8 cellular contexts compared by ENCODE assay signal in genomic region chr3:127823590-127823857, GRCh38. TPM values are rescaled to one million over a fixed set of nuclear protein-coding genes. Genes with fewer than 3 reads are reported as not detected.
DNase-seq lines count a peak whose midpoint lies in the region; ATAC-seq and TF ChIP-seq lines count a peak whose summit lies in the region.

No MANE protein-coding gene starts in this region.

- H3K27me3 ChIP-seq in BJ (ENCODE audit: control insufficient read depth, insufficient read depth, low read length), result no peaks in the 10 kb centered on the region
- no peaks in the 10 kb centered on the region for H3K27me3 ChIP-seq in Karpas-422 (ENCODE audit: low read length)
- no peaks in the 10 kb centered on the region for H3K27me3 ChIP-seq in duodenal mucosa (ENCODE audit: control insufficient read depth in 1 of 2, insufficient read depth in 2 of 2, low read length in 2 of 2)
- H3K27me3 ChIP-seq in neutrophil, result no peaks in the 10 kb centered on the region

- H3K36me3 ChIP-seq in BJ (ENCODE audit: control insufficient read depth, insufficient read depth, low read length) (no peaks in the 10 kb centered on the region), Karpas-422 (ENCODE audit: insufficient read depth, low read length) (peaks cover 3% of the 10 kb centered on the region; the same call in 1 of the 2 replicates), duodenal mucosa (ENCODE audit: control insufficient read depth in 1 of 2, insufficient read depth in 2 of 2, low read length in 2 of 2) (no peaks in the 10 kb centered on the region), neutrophil (no peaks in the 10 kb centered on the region)

- H3K4me3 ChIP-seq in BJ (ENCODE audit: low read depth, low read length) (peak overlapping the region; percentile 92), Karpas-422 (ENCODE audit: low read length) (peak overlapping the region; percentile 36; the same call in 1 of the 2 replicates), duodenal mucosa (ENCODE audit: low read depth in 1 of 2, low read length in 2 of 2) (peak overlapping the region; percentile 45 to 81), neutrophil (ENCODE audit: low read depth in 1 of 2, low read length in 1 of 2) (peak overlapping the region; percentile 83 to 86)

- H3K9me3 ChIP-seq in Karpas-422 (ENCODE audit: low read length) (peaks cover 12% of the 10 kb centered on the region; the same call in 1 of the 2 replicates), duodenal mucosa (ENCODE audit: control insufficient read depth in 1 of 2, low read length in 2 of 2) (peaks cover 0 to 2% of the 10 kb centered on the region in 2 donors), neutrophil (peaks cover 8% of the 10 kb centered on the region)

- POLR2A ChIA-PET in BJ (lab: Charles Lee), result no interaction called here
- POLR2A ChIA-PET in HEK293T (lab: Yijun Ruan, JAX), result no interaction called here

- H3K9me2 ChIP-seq in Karpas-422 (replicated peaks; ENCODE audit: insufficient read depth, low read length), result no peaks in the 10 kb centered on the region

- ATAC-seq in HG03095 (IDR thresholded peaks at IDR 0.05; ENCODE audit: unreplicated experiment) (no peak), GM18907 (IDR thresholded peaks at IDR 0.05; ENCODE audit: unreplicated experiment) (no peak)

- no peaks in the 10 kb centered on the region for H4K20me1 ChIP-seq in Karpas-422 (ENCODE audit: insufficient read depth, low read depth, low read length)

- H3K27ac ChIP-seq in Karpas-422 (ENCODE audit: low read length), result no peak overlapping the region
- no peak overlapping the region for H3K27ac ChIP-seq in duodenal mucosa (ENCODE audit: low read depth, low read length)
- H3K27ac ChIP-seq in neutrophil, result no peak overlapping the region

- no peak overlapping the region for H2AFZ ChIP-seq in Karpas-422 (ENCODE audit: low read length)

- H3K4me1 ChIP-seq in Karpas-422 (ENCODE audit: low read length), result peaks cover 49% of the 10 kb centered on the region
- peaks cover 35 to 42% of the 10 kb centered on the region in 2 donors for H3K4me1 ChIP-seq in duodenal mucosa (ENCODE audit: control insufficient read depth in 1 of 2, insufficient read depth in 2 of 2, low read length in 2 of 2)
- H3K4me1 ChIP-seq in neutrophil (ENCODE audit: control insufficient read depth in 1 of 2, insufficient read depth in 1 of 2, low read depth in 1 of 2, low read length in 1 of 2), result peaks cover 47 to 49% of the 10 kb centered on the region in 2 experiments

- no peaks in the 10 kb centered on the region; the same call in 1 of the 2 replicates for H3K79me2 ChIP-seq in Karpas-422 (ENCODE audit: low read length)

- TF ChIP-seq CTCF in BJ (IDR thresholded peaks at IDR 0.05; ENCODE audit: insufficient read depth, low read depth, low read length) (no peak), neutrophil (IDR thresholded peaks at IDR 0.05) (no peak)

- H3K9ac ChIP-seq in Karpas-422 (ENCODE audit: low read length), result peak overlapping the region; percentile 47; the same call in 1 of the 2 replicates
- H3K9ac ChIP-seq in duodenal mucosa (ENCODE audit: low read depth in 1 of 2, low read length in 2 of 2), result peak overlapping the region; percentile 22 to 76

- DNase-seq in BJ (ENCODE audit: low read depth) (no peak), Karpas-422 (no peak), KG1 (lab: John Stamatoyannopoulos, UW) (no peak), HEK293T (ENCODE audit: extremely low spot score) (no peak)

- CTCF ChIA-PET in BJ (lab: Yijun Ruan, JAX) (interaction anchor here (0.6 to 4.9 kb wide), 9 partner anchors 16 to 232 kb away, joined by 3 to 42 read pairs (median 3); no protein-coding TSS in a partner anchor), HEK293T (lab: Yijun Ruan, JAX) (no interaction called here)

- H3K4me2 ChIP-seq in Karpas-422 (ENCODE audit: low read depth, low read length, poor library complexity, severe bottlenecking), result peak overlapping the region; percentile 24

TF ChIP-seq in HEK293T, 16 proteins besides CTCF, POLR2A, EP300 and RAD21:
- TF ChIP-seq FOXK2 (IDR thresholded peaks at IDR 0.05) (no peak), LEF1 (IDR thresholded peaks at IDR 0.05; ENCODE audit: borderline replicate concordance) (no peak), SUZ12 (IDR thresholded peaks at IDR 0.05) (no peak), TARDBP (IDR thresholded peaks at IDR 0.05) (no peak), HDGF (IDR thresholded peaks at IDR 0.05; ENCODE audit: borderline replicate concordance) (no peak), SP1 (IDR thresholded peaks at IDR 0.05) (no peak), FOXM1 (IDR thresholded peaks at IDR 0.05; ENCODE audit: borderline replicate concordance) (no peak), ZNF384 (IDR thresholded peaks at IDR 0.05) (no peak), L3MBTL2 (conservative IDR thresholded peaks at IDR 0.05) (no peak)
- TF ChIP-seq, protein P1, sequence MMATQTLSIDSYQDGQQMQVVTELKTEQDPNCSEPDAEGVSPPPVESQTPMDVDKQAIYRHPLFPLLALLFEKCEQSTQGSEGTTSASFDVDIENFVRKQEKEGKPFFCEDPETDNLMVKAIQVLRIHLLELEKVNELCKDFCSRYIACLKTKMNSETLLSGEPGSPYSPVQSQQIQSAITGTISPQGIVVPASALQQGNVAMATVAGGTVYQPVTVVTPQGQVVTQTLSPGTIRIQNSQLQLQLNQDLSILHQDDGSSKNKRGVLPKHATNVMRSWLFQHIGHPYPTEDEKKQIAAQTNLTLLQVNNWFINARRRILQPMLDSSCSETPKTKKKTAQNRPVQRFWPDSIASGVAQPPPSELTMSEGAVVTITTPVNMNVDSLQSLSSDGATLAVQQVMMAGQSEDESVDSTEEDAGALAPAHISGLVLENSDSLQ (IDR thresholded peaks at IDR 0.05), result no peak

RNA-seq across cellular contexts. Expression of gene MGLL, which starts 1.2 kb away (rescaled TPM):
- polyA plus RNA-seq in BJ (2011; rRNA removed), result 67.1 and 108 TPM in 2 replicates
- polyA minus RNA-seq in BJ (2011; rRNA and poly(A)+ RNA removed), result 55.3 and 70.4 TPM in 2 replicates
- total RNA-seq in Karpas-422 (2014; rRNA removed; shearing (Covaris generic); ENCODE audit: low replicate concordance), result 58.0 and 63.3 TPM in 2 replicates

Comparison
In these comparisons a context has a peak if more than half of its experiments do, and no peak if none do; other contexts are left out.
1. H3K4me3 ChIP-seq: peak in every context shown above with its lines; median percentile 92 in BJ; 84 in neutrophil; 63 in duodenal mucosa; 36 in Karpas-422.